Comparison of ENCODE assay signal across 8 cellular contexts in the genomic region with DNA sequence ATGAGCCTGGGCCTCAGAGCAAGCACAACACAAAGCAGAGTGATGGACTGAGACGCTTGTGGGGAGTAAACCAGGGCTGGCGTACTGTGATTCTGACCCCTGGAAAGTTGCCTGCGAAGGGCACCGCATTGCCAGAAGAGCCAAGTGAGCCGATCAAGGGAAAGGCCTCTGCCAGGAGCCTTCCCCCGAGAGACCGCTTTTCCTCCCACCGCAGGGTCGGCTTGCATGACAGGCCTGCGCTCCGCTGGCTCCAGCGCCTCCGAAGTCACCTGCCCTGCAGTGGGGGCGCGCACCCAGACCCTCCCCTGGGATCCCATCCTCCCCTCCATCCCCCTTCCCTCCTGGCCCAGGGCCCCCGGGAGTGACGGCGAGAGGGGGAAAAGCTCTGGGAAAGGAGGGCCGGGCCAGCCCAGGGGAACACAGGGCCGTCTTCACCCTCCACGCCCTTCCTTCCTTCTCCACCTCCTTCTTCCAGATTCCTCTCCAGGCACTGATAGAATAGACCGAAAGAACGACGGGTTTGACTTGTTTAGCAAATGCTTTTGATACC.
DNase-seq lines count a peak whose midpoint lies in the region; ATAC-seq and TF ChIP-seq lines count a peak whose summit lies in the region.

No MANE protein-coding gene starts in this region.

- TF ChIP-seq CTCF in progenitor cell of endocrine pancreas (IDR thresholded peaks at IDR 0.05; ENCODE audit: unreplicated experiment): no peak

- intact Hi-C loops in Right ventricle myocardium superior (cut with DNase I): loop anchor here (10.0 kb wide), 1 partner anchor 209 kb away; no protein-coding TSS in a partner anchor

- peak overlapping the region; percentile 29 to 77 (median 66); a peak in 21 of 22 replicates for H3K9ac ChIP-seq in BLaER1 treated with 17β-estradiol and CSF1 and Interleukin-3, amounts not matched to agents 10 nM and 100 nM

- H3K36me3 Mint-ChIP-seq in activated CD8-positive, alpha-beta T cell treated with anti-CD3 and anti-CD28 coated beads, Interleukin-2, amount 10 ng/mL, durations not matched to agents 7 days and 5 days (ENCODE audit: low read depth): peaks cover 5% of the 10 kb centered on the region
- no peaks in the 10 kb centered on the region for H3K36me3 Mint-ChIP-seq in progenitor cell of endocrine pancreas (ENCODE audit: insufficient read depth)

- DNase-seq in activated CD8-positive, alpha-beta T cell treated with anti-CD3 and anti-CD28 coated beads, Interleukin-2, amount 10 ng/mL, durations not matched to agents 7 days and 5 days: no peak
- DNase-seq in Right ventricle myocardium superior: peak; percentile 50
- DNase-seq in progenitor cell of endocrine pancreas (ENCODE audit: low spot score, unreplicated experiment): peak; percentile 25
- DNase-seq in NCI-H524 treated with DMSO at 0.1 percent for 48 hours (lab: John Stamatoyannopoulos, UW): no peak
- no peak for DNase-seq in RKO (ENCODE audit: low spot score)

- peaks cover 31 to 44% (median 36%) of the 10 kb centered on the region in 10 experiments for H3K4me1 ChIP-seq in BLaER1 treated with 17β-estradiol and CSF1 and Interleukin-3, amounts not matched to agents 10 nM and 100 nM

- ATAC-seq in GM19397 (IDR thresholded peaks at IDR 0.05; ENCODE audit: unreplicated experiment) (peak; percentile 32), HG03457 (IDR thresholded peaks at IDR 0.05; ENCODE audit: unreplicated experiment) (peak; percentile 19), Right ventricle myocardium superior (ENCODE audit: poor library complexity) (peak; percentile 67)
- peak; percentile 32 for ATAC-seq in activated CD8-positive, alpha-beta T cell treated with anti-CD3 and anti-CD28 coated beads, Interleukin-2, amount 10 ng/mL, durations not matched to agents 7 days and 5 days

- peak overlapping the region in 9 of 11 experiments; percentile 14 to 64 (median 43); a peak in 11 of 22 replicates for H3K27ac ChIP-seq in BLaER1 treated with 17β-estradiol and CSF1 and Interleukin-3, amounts not matched to agents 10 nM and 100 nM

- peak overlapping the region; percentile 44 to 70 (median 57) for H3K4me3 ChIP-seq in BLaER1 treated with 17β-estradiol and CSF1 and Interleukin-3, amounts not matched to agents 10 nM and 100 nM

- no peaks in the 10 kb centered on the region for H3K27me3 ChIP-seq in BLaER1 treated with 17β-estradiol and CSF1 and Interleukin-3, amounts not matched to agents 10 nM and 100 nM

- H3K4me1 Mint-ChIP-seq in activated CD8-positive, alpha-beta T cell treated with anti-CD3 and anti-CD28 coated beads, Interleukin-2, amount 10 ng/mL, durations not matched to agents 7 days and 5 days (ENCODE audit: low read depth): peaks cover 49% of the 10 kb centered on the region
- peaks cover 2% of the 10 kb centered on the region for H3K4me1 Mint-ChIP-seq in progenitor cell of endocrine pancreas (ENCODE audit: low read depth)

- CTCF ChIA-PET in activated CD8-positive, alpha-beta T cell treated with anti-CD3 and anti-CD28 coated beads, Interleukin-2, amount 10 ng/mL, durations not matched to agents 7 days and 5 days (lab: Charles Lee): interaction anchor here (0.9 to 4.9 kb wide), 21 partner anchors 13 to 390 kb away, joined by 3 to 51 read pairs (median 7); a partner anchor contains a TSS

- H3K36me3 ChIP-seq in BLaER1 treated with 17β-estradiol and CSF1 and Interleukin-3, amounts not matched to agents 10 nM and 100 nM: no peaks in the 10 kb centered on the region

- H3K9me3 Mint-ChIP-seq in activated CD8-positive, alpha-beta T cell treated with anti-CD3 and anti-CD28 coated beads, Interleukin-2, amount 10 ng/mL, durations not matched to agents 7 days and 5 days (ENCODE audit: insufficient read depth): no peaks in the 10 kb centered on the region
- H3K9me3 Mint-ChIP-seq in progenitor cell of endocrine pancreas (ENCODE audit: low read depth): no peaks in the 10 kb centered on the region

- H3K4me3 Mint-ChIP-seq in activated CD8-positive, alpha-beta T cell treated with anti-CD3 and anti-CD28 coated beads, Interleukin-2, amount 10 ng/mL, durations not matched to agents 7 days and 5 days: peak overlapping the region; percentile 82
- H3K4me3 Mint-ChIP-seq in progenitor cell of endocrine pancreas (ENCODE audit: low read depth): peak overlapping the region; percentile 74

- peak overlapping the region; percentile 97 for H3K27ac Mint-ChIP-seq in activated CD8-positive, alpha-beta T cell treated with anti-CD3 and anti-CD28 coated beads, Interleukin-2, amount 10 ng/mL, durations not matched to agents 7 days and 5 days
- peak overlapping the region; percentile 95 for H3K27ac Mint-ChIP-seq in progenitor cell of endocrine pancreas

- POLR2A ChIA-PET in activated CD8-positive, alpha-beta T cell treated with anti-CD3 and anti-CD28 coated beads, Interleukin-2, amount 10 ng/mL, durations not matched to agents 7 days and 5 days (lab: Charles Lee): interaction anchor here (1.4 to 2.4 kb wide), 2 partner anchors 166 to 235 kb away, joined by 4 to 5 read pairs; a partner anchor contains a TSS

- H3K27me3 Mint-ChIP-seq in activated CD8-positive, alpha-beta T cell treated with anti-CD3 and anti-CD28 coated beads, Interleukin-2, amount 10 ng/mL, durations not matched to agents 7 days and 5 days (ENCODE audit: low read depth): no peaks in the 10 kb centered on the region
- peaks cover 11% of the 10 kb centered on the region for H3K27me3 Mint-ChIP-seq in progenitor cell of endocrine pancreas

- no peaks in the 10 kb centered on the region for H3K9me3 ChIP-seq in BLaER1 treated with 17β-estradiol and CSF1 and Interleukin-3, amounts not matched to agents 10 nM and 100 nM (replicated peaks in 1 of 11)

- no peaks in the 10 kb centered on the region for H4K20me1 ChIP-seq in BLaER1 treated with 17β-estradiol and CSF1 and Interleukin-3, amounts not matched to agents 10 nM and 100 nM

- peak overlapping the region; percentile 71 to 94 (median 88) for H3K4me2 ChIP-seq in BLaER1 treated with 17β-estradiol and CSF1 and Interleukin-3, amounts not matched to agents 10 nM and 100 nM

Comparison
In these comparisons a context has a peak if more than half of its experiments do, and no peak if none do; other contexts are left out.
1. DNase-seq: peak in Right ventricle myocardium superior (single experiment) and progenitor cell of endocrine pancreas (single experiment); none in activated CD8-positive, alpha-beta T cell treated with anti-CD3 and anti-CD28 coated beads, Interleukin-2, amount 10 ng/mL, durations not matched to agents 7 days and 5 days (single experiment), NCI-H524 treated with DMSO at 0.1 percent for 48 hours (single experiment) and RKO (single experiment).
2. Peak in every context shown above with its lines, with median percentiles within 50 percentile points of each other: ATAC-seq.